In genomic region chr5:173917788-173918786, GRCh38 we compare ENCODE assay signal across 8 cellular contexts. TPM values are rescaled to one million over a fixed set of nuclear protein-coding genes. Genes with fewer than 3 reads are reported as not detected.
DNase-seq lines count a peak whose midpoint lies in the region; ATAC-seq and TF ChIP-seq lines count a peak whose summit lies in the region.

No MANE protein-coding gene starts in this region.

- peak; percentile 92 for ATAC-seq in CD8-positive, alpha-beta T cell
- ATAC-seq in GM19328 (IDR thresholded peaks at IDR 0.05; ENCODE audit: unreplicated experiment) (peak; percentile 84), HG03432 (IDR thresholded peaks at IDR 0.05; ENCODE audit: unreplicated experiment) (peak; percentile 89), esophagus mucosa (peak; percentile 82), naive B cell (ENCODE audit: low read depth in 2 of 2) (peak; percentile 86)

- no peak for TF ChIP-seq CTCF in CD8-positive, alpha-beta T cell (IDR thresholded peaks at IDR 0.05)

- no peak overlapping the region for H3K27ac Mint-ChIP-seq in CD8-positive, alpha-beta T cell
- H3K27ac Mint-ChIP-seq in naive B cell, result no peak overlapping the region

- no peaks in the 10 kb centered on the region for H3K27me3 Mint-ChIP-seq in CD8-positive, alpha-beta T cell (ENCODE audit: low read depth)
- H3K27me3 Mint-ChIP-seq in naive B cell, result no peaks in the 10 kb centered on the region

- H3K4me3 ChIP-seq in CD8-positive, alpha-beta T cell (ENCODE audit: low read depth, low read length), result peak overlapping the region; percentile 63

- intact Hi-C loops in CD8-positive, alpha-beta T cell (cut with DNase I, micrococcal nuclease), result loop anchor here (1.0 to 10.0 kb wide), 4 partner anchors 30 to 936 kb away; partner anchors contain the start of genes BOD1 (in 2 of the 2), CPEB4 (in 2 of the 2) and ATP6V0E1 (in 1 of the 2)

- POLR2A ChIA-PET in CD8-positive, alpha-beta T cell (lab: Charles Lee), result interaction anchor here (0.7 to 6.2 kb wide), 11 partner anchors 9 to 305 kb away, joined by 3 to 76 read pairs (median 5); partner anchors contain the start of genes BOD1 and CPEB4

- H3K36me3 ChIP-seq in CD8-positive, alpha-beta T cell (ENCODE audit: insufficient read depth, low read length), result no peaks in the 10 kb centered on the region

- H3K27me3 ChIP-seq in CD8-positive, alpha-beta T cell (ENCODE audit: insufficient read depth, low read length), result no peaks in the 10 kb centered on the region

- CTCF ChIA-PET in CD8-positive, alpha-beta T cell (lab: Charles Lee), result interaction anchor here (0.7 to 1.7 kb wide), 6 partner anchors 8 to 302 kb away, joined by 3 to 8 read pairs (median 3); partner anchors contain the start of genes BOD1 and CPEB4

- H3K4me3 Mint-ChIP-seq in CD8-positive, alpha-beta T cell, result no peak overlapping the region
- H3K4me3 Mint-ChIP-seq in naive B cell, result no peak overlapping the region

- peaks cover 10% of the 10 kb centered on the region for H3K36me3 Mint-ChIP-seq in CD8-positive, alpha-beta T cell
- no peaks in the 10 kb centered on the region for H3K36me3 Mint-ChIP-seq in naive B cell

- no peaks in the 10 kb centered on the region for H3K9me3 Mint-ChIP-seq in CD8-positive, alpha-beta T cell
- no peaks in the 10 kb centered on the region for H3K9me3 Mint-ChIP-seq in naive B cell

- H3K4me1 ChIP-seq in CD8-positive, alpha-beta T cell (ENCODE audit: insufficient read depth, low read length), result peaks cover 13% of the 10 kb centered on the region

- peak overlapping the region; percentile 68 for H3K27ac ChIP-seq in CD8-positive, alpha-beta T cell (ENCODE audit: low read depth, low read length)

- DNase-seq in CD8-positive, alpha-beta T cell, result peak; percentile 18 to 71 (median 56)
- DNase-seq in NCI-H82 (lab: John Stamatoyannopoulos, UW) (peak; percentile 91), naive B cell (peak; percentile 77), superior temporal gyrus (ENCODE audit: extremely low spot score) (peak; percentile 87)
- DNase-seq in activated CD8-positive, alpha-beta memory T cell treated with anti-CD3 and anti-CD28 coated beads, Interleukin-2, amount 50 U/mL, for 48 hours, result peak; percentile 66

- peaks cover 23% of the 10 kb centered on the region for H3K4me1 Mint-ChIP-seq in CD8-positive, alpha-beta T cell (ENCODE audit: low read depth)
- peaks cover 8 to 19% (median 18%) of the 10 kb centered on the region in 3 donors for H3K4me1 Mint-ChIP-seq in naive B cell

- H3K9me3 ChIP-seq in CD8-positive, alpha-beta T cell (ENCODE audit: low read length), result no peaks in the 10 kb centered on the region

RNA-seq across cellular contexts. Expression of gene CPEB4, which starts 29.9 kb away (rescaled TPM):
- total RNA-seq in CD8-positive, alpha-beta T cell, result 10 to 100 TPM; 21.7 to 24.3 TPM
- total RNA-seq in esophagus mucosa, result 38.5 TPM
- polyA plus RNA-seq in naive B cell (ENCODE audit: low read depth in 6 of 6), result 1 to 10 TPM in 5 of 6 donors, not detected in 1; 4.8 to 8.8 (median 6.0) TPM

Comparison
In these comparisons a context has a peak if more than half of its experiments do, and no peak if none do; other contexts are left out.
1. Peak in every context shown above with its lines: DNase-seq, ATAC-seq, H3K4me3 ChIP-seq and H3K27ac ChIP-seq.